ENCODE assay signal across 9 cellular contexts in the genomic region with DNA sequence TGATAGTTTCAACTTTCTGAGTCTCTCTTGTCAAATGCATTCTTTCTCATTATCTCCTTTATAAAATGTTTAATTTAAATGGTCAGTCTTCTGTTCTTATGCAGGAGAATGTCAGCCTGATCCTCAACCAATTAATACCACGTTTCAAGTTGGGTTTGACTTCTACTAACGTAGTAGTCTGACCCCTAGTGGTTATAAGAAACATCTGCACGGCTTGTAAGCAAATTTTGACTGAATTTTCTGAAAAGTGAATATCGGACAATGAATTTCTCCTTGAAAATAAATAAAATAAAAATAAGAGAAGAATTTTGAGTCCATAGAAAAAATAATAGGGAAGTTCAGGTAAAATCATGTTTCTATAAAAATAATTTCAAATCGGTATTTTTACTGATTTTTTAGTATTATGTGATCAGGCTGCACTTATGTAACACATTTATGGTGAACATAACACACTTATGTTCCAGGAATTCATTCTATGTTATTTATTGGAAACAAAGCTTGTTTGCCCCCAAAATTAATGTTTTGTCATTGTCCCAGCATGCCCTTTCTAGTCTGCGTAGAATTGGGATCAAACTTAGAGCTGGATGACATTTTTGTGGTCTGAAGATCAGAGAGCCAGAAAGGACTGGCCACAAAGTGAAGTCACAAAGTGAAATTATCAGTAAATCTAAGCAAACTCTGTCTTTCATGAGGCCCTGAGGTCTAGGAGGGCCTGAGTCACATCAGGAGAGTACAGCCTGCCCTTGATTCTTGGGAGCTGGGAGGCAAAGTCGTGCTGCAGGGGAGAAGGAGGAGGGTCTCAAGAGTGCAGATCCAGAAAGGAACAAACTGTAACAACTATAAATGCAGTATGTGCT.
DNase-seq lines count a peak whose midpoint lies in the region; ATAC-seq and TF ChIP-seq lines count a peak whose summit lies in the region.
"Had no signal": no experiment of that assay in that cellular context is flagged by ENCODE, and none has a peak within 500 bp of the region (broad histone marks: within the 10 kb centered on the region; RNA-seq: fewer than 3 reads in every experiment).

No MANE protein-coding gene starts in this region.

- no peak for ATAC-seq in lung (ENCODE audit: insufficient read depth, low FRiP score)
- ATAC-seq in GM21423 (IDR thresholded peaks at IDR 0.05; ENCODE audit: unreplicated experiment): no peak
- ATAC-seq in stimulated activated memory B cell treated with anti-CD40 and anti-IgM and Interleukin-4, amounts not matched to agents 10 μg/mL and 1 μg/mL and 100 μg/mL, for 72 hours: no peak
- ATAC-seq in GM21381 (IDR thresholded peaks at IDR 0.05; ENCODE audit: unreplicated experiment): no peak

- DNase-seq in Daoy (ENCODE audit: low read depth) (peak; percentile 57), HL-60 (ENCODE audit: low read depth in 1 of 2, low spot score in 1 of 2) (peak in 1 of 2 experiments; percentile 26), NCI-H82 treated with DMSO at 0.1 percent for 48 hours (lab: John Stamatoyannopoulos, UW; ENCODE audit: unreplicated experiment) (peak; percentile 30), cerebellum (ENCODE audit: low spot score) (peak; percentile 22), lung (ENCODE audit: low spot score) (no peak)

- H3K27ac ChIP-seq in HL-60 (replicated peaks): no peak overlapping the region
- no peak overlapping the region for H3K27ac ChIP-seq in lung (ENCODE audit: low read depth in 1 of 2, low read length in 1 of 2)

- no peaks in the 10 kb centered on the region for H3K9me3 ChIP-seq in lung (ENCODE audit: control insufficient read depth in 2 of 2, insufficient read depth in 1 of 2, low read length in 1 of 2)

- no peaks in the 10 kb centered on the region for H3K9me3 Mint-ChIP-seq in stimulated activated memory B cell treated with anti-CD40 and anti-IgM and Interleukin-4, amounts not matched to agents 10 μg/mL and 1 μg/mL and 100 μg/mL, for 72 hours

- TF ChIP-seq CTCF in HL-60 (IDR thresholded peaks at IDR 0.05; ENCODE audit: insufficient read depth, low read length) (peak; percentile 21), lung (IDR thresholded peaks at IDR 0.05; ENCODE audit: control extremely low read depth, extremely low read depth) (peak; percentile 62)

- H3K27me3 ChIP-seq in HL-60 (ENCODE audit: insufficient read depth, poor library complexity, severe bottlenecking) (peaks cover 5% of the 10 kb centered on the region), lung (ENCODE audit: control insufficient read depth, insufficient read depth) (no peaks in the 10 kb centered on the region)

- no peaks in the 10 kb centered on the region for H3K36me3 ChIP-seq in lung (ENCODE audit: control insufficient read depth in 2 of 2, insufficient read depth in 2 of 2, low read length in 2 of 2)

- peaks cover 7% of the 10 kb centered on the region for H3K27me3 Mint-ChIP-seq in stimulated activated memory B cell treated with anti-CD40 and anti-IgM and Interleukin-4, amounts not matched to agents 10 μg/mL and 1 μg/mL and 100 μg/mL, for 72 hours

- H3K4me3 ChIP-seq in HL-60 (replicated peaks; ENCODE audit: insufficient read depth, low read length): no peak overlapping the region
- no peak overlapping the region for H3K4me3 ChIP-seq in lung
- H3K4me3 ChIP-seq: skin epidermis had no signal

- H3K27ac Mint-ChIP-seq in stimulated activated memory B cell treated with anti-CD40 and anti-IgM and Interleukin-4, amounts not matched to agents 10 μg/mL and 1 μg/mL and 100 μg/mL, for 72 hours: no peak overlapping the region

- no peak overlapping the region for H3K4me3 Mint-ChIP-seq in stimulated activated memory B cell treated with anti-CD40 and anti-IgM and Interleukin-4, amounts not matched to agents 10 μg/mL and 1 μg/mL and 100 μg/mL, for 72 hours

- no peaks in the 10 kb centered on the region for H3K36me3 Mint-ChIP-seq in stimulated activated memory B cell treated with anti-CD40 and anti-IgM and Interleukin-4, amounts not matched to agents 10 μg/mL and 1 μg/mL and 100 μg/mL, for 72 hours

- 25 to 36% methylated on average over 7 of the region's 7 CpGs for WGBS in lung, 2 donors

- H3K4me1 ChIP-seq in lung (ENCODE audit: control insufficient read depth in 2 of 2, insufficient read depth in 2 of 2, low read length in 2 of 2): no peaks in the 10 kb centered on the region

- H3K4me1 Mint-ChIP-seq in stimulated activated memory B cell treated with anti-CD40 and anti-IgM and Interleukin-4, amounts not matched to agents 10 μg/mL and 1 μg/mL and 100 μg/mL, for 72 hours: no peaks in the 10 kb centered on the region
